Comparison of ENCODE assay signal across 1 cellular context in genomic region chr10:6019010-6019782, GRCh38.
TF ChIP-seq lines count a peak whose summit lies in the region.

No MANE protein-coding gene starts in this region.

TF ChIP-seq in liver, 16 proteins besides CTCF, POLR2A, EP300 and RAD21 (continued from another document):
- TF ChIP-seq ZBTB33 (IDR thresholded peaks at IDR 0.05) (no peak), ATF3 (IDR thresholded peaks at IDR 0.05) (no peak), REST (IDR thresholded peaks at IDR 0.05) (no peak), FOXA1 (IDR thresholded peaks at IDR 0.05) (no peak), EGR1 (IDR thresholded peaks at IDR 0.05; ENCODE audit: low read depth in 2 of 2) (no peak), NR2F2 (IDR thresholded peaks at IDR 0.05) (no peak), GABPA (IDR thresholded peaks at IDR 0.05 in 1 of 2, conservative IDR thresholded peaks at IDR 0.05 in 1 of 2) (no peak), RXRA (IDR thresholded peaks at IDR 0.05) (no peak), YY1 (IDR thresholded peaks at IDR 0.05) (no peak), FOXA2 (IDR thresholded peaks at IDR 0.05) (no peak)
TF ChIP-seq in liver: peak in this region for 0.
